In the genomic region with DNA sequence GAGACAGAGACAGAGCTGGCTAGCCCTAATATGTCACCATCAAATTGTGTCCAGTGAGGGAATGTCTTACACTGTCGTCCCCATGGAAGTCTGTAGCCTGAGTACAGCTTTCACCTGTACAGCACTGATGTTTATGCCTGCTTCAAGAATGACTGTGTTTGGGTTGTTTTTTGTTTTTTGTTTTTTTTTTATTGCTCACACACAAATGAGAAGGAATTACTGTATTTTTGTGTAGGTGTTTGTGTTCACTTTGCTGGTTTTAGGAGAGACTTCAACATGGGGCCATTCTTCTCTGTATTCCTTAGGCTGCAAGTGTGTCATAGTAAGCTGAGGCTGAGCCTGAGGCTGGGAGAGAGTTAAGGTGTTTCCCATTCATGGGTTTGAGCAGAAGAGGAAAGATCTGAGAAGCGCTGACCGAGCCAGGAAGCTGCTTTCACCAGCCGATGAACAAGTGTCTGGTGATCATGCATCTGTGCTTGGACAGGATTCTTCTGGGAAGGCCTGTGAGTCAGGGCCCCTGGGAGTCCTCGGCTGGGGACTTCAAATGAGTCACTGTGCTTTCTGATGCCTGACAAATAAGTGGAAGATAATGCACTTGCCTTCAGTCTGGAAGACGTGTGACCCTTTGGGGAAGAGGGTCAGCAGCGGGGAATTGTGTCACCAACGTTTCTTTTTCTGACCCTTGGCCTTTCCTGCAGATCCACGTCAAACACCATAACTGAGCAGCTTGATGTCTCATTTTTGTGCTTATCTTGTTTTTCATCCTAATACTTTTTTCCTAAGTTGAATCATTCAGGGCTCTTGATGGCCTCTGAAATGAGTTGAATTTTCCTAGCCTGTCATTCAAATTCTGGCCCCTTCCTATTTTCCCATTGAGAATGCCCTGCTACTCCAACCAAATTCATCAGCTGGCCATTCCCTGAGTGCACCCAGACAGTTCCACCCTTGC, we compare ENCODE assay signal across 8 cellular contexts. TPM values are rescaled to one million over a fixed set of nuclear protein-coding genes. Genes with fewer than 3 reads are reported as not detected.
DNase-seq lines count a peak whose midpoint lies in the region; ATAC-seq and TF ChIP-seq lines count a peak whose summit lies in the region.

No MANE protein-coding gene starts in this region.

- H3K9me3 ChIP-seq in adipocyte (ENCODE audit: control insufficient read depth, low read length) (no peaks in the 10 kb centered on the region), upper lobe of right lung (no peaks in the 10 kb centered on the region)

- H3K27me3 ChIP-seq in adipocyte (replicated peaks; ENCODE audit: control insufficient read depth, insufficient read depth, low read length) (no peaks in the 10 kb centered on the region), upper lobe of right lung (no peaks in the 10 kb centered on the region)

- ATAC-seq in upper lobe of right lung: peak; percentile 53
- no peak for ATAC-seq in GM21515 (IDR thresholded peaks at IDR 0.05; ENCODE audit: unreplicated experiment)

- H3K4me3 ChIP-seq in adipocyte (ENCODE audit: low read length) (no peak overlapping the region), upper lobe of right lung (no peak overlapping the region)

- no peaks in the 10 kb centered on the region for H3K36me3 ChIP-seq in adipocyte (ENCODE audit: control insufficient read depth, insufficient read depth, low read length, severe bottlenecking)
- H3K36me3 ChIP-seq in upper lobe of right lung: no peaks in the 10 kb centered on the region

- no peak for TF ChIP-seq CTCF in upper lobe of right lung (IDR thresholded peaks at IDR 0.05)

- H3K27ac ChIP-seq in upper lobe of right lung: no peak overlapping the region

- peaks cover 36% of the 10 kb centered on the region for H3K4me1 ChIP-seq in adipocyte (ENCODE audit: control insufficient read depth, insufficient read depth, low read length)
- no peaks in the 10 kb centered on the region for H3K4me1 ChIP-seq in upper lobe of right lung

- no peak overlapping the region for H3K9ac ChIP-seq in adipocyte (ENCODE audit: low read length)

- intact Hi-C loops in upper lobe of right lung (cut with DNase I): no loop called here

- DNase-seq in NCI-H2227 (lab: John Stamatoyannopoulos, UW; ENCODE audit: unreplicated experiment) (peak; percentile 21), NCI-H2227 treated with DMSO at 0.1 percent for 48 hours (lab: John Stamatoyannopoulos, UW) (no peak), adipocyte (ENCODE audit: low read depth) (peak; percentile 87), iris pigment epithelial cell (ENCODE audit: low read depth) (peak; percentile 98), upper lobe of right lung (no peak), HT-29 (ENCODE audit: low spot score) (no peak), globus pallidus (ENCODE audit: low spot score) (no peak)

RNA-seq across cellular contexts. Expression of a gene that starts 36.7 kb away (rescaled TPM):
- total RNA-seq in upper lobe of right lung: 118 TPM
- 22.9 and 23.1 TPM in 2 replicates for total RNA-seq in HT-29 (2014; rRNA removed; shearing (Covaris generic))

Comparison
In these comparisons a context has a peak if more than half of its experiments do, and no peak if none do; other contexts are left out.
1. DNase-seq: peak in NCI-H2227 (single experiment), adipocyte (single experiment) and iris pigment epithelial cell (single experiment); none in NCI-H2227 treated with DMSO at 0.1 percent for 48 hours (single experiment), upper lobe of right lung (single experiment), HT-29 (single experiment) and globus pallidus (single experiment).